ENCODE assay signal across 8 cellular contexts in genomic region chr19:34364462-34364829, GRCh38. TPM values are rescaled to one million over a fixed set of nuclear protein-coding genes. Genes with fewer than 3 reads are reported as not detected.
DNase-seq lines count a peak whose midpoint lies in the region; ATAC-seq and TF ChIP-seq lines count a peak whose summit lies in the region.

No MANE protein-coding gene starts in this region.

- peaks cover 12 to 25% (median 20%) of the 10 kb centered on the region in 3 donors for H3K36me3 ChIP-seq in tibial artery

- TF ChIP-seq POLR2A in lower leg skin (IDR thresholded peaks at IDR 0.05) (no peak), GM18505 (IDR thresholded peaks at IDR 0.05; ENCODE audit: borderline replicate concordance, extremely low read depth, insufficient read depth, insufficient read length) (no peak)

- peak overlapping the region; percentile 65 to 83 for H3K27ac ChIP-seq in tibial artery

- H3K9me3 ChIP-seq in tibial artery: no peaks in the 10 kb centered on the region

- H3K36me3 Mint-ChIP-seq in activated T-cell treated with anti-CD3 and anti-CD28 coated beads, Interleukin-2, amount 50 U/mL, for 72 hours (ENCODE audit: insufficient read depth in 2 of 2): peaks cover 5 to 12% of the 10 kb centered on the region in 2 donors

- DNase-seq in activated T-cell treated with anti-CD3 and anti-CD28 coated beads, Interleukin-2, amount 50 U/mL, for 72 hours: no peak
- no peak for DNase-seq in activated T-cell treated with anti-CD3 and anti-CD28 coated beads for 4 hours
- no peak for DNase-seq in astrocyte of the cerebellum (ENCODE audit: low read depth)
- DNase-seq in lower leg skin (ENCODE audit: low spot score in 2 of 2): no peak
- no peak for DNase-seq in tibial artery
- no peak for DNase-seq in kidney tubule cell (ENCODE audit: low spot score)
- DNase-seq in NCI-H82 (lab: John Stamatoyannopoulos, UW): no peak

- peak overlapping the region; percentile 47 for H3K27ac Mint-ChIP-seq in activated T-cell treated with anti-CD3 and anti-CD28 coated beads, Interleukin-2, amount 50 U/mL, for 72 hours

- in situ Hi-C loops in astrocyte of the cerebellum (cut with HindIII; ENCODE audit: low sequenced_read_pairs): no loop called here

- 61 to 67% methylated on average over 11 of the region's 11 CpGs for WGBS in lower leg skin, 2 donors

- peak overlapping the region; percentile 74 for H3K4me3 ChIP-seq in astrocyte of the cerebellum (ENCODE audit: low read depth, low read length)
- peak overlapping the region; percentile 95 for H3K4me3 ChIP-seq in lower leg skin (ENCODE audit: low read depth, poor library complexity, severe bottlenecking)
- H3K4me3 ChIP-seq in tibial artery: peak overlapping the region; percentile 67 to 94

- TF ChIP-seq CTCF in astrocyte of the cerebellum (IDR thresholded peaks at IDR 0.05; ENCODE audit: low read depth, low read length, missing control alignments) (no peak), lower leg skin (IDR thresholded peaks at IDR 0.05) (no peak), tibial artery (IDR thresholded peaks at IDR 0.05) (no peak)

- no peaks in the 10 kb centered on the region for H3K27me3 Mint-ChIP-seq in activated T-cell treated with anti-CD3 and anti-CD28 coated beads, Interleukin-2, amount 50 U/mL, for 72 hours (ENCODE audit: low read depth)

- H3K4me1 ChIP-seq in tibial artery: peaks cover 0 to 32% (median 21%) of the 10 kb centered on the region in 4 donors

- ATAC-seq in activated T-cell treated with anti-CD3 and anti-CD28 coated beads, Interleukin-2, amount 50 U/mL, for 72 hours (replicated peaks in 1 of 2): no peak
- ATAC-seq in GM18505 (IDR thresholded peaks at IDR 0.05; ENCODE audit: unreplicated experiment): no peak

- intact Hi-C loops in lower leg skin (cut with DNase I; ENCODE audit: low total_unique reads) (no loop called here), tibial artery (cut with DNase I; ENCODE audit: low total_unique reads) (loop anchor here (5.0 kb wide), 1 partner anchor 38 kb away; the partner anchor contains the start of gene PDCD2L)

- peak overlapping the region; percentile 96 to 99 for H3K4me3 Mint-ChIP-seq in activated T-cell treated with anti-CD3 and anti-CD28 coated beads, Interleukin-2, amount 50 U/mL, for 72 hours

- H3K27me3 ChIP-seq in tibial artery: no peaks in the 10 kb centered on the region

- no peaks in the 10 kb centered on the region for H3K9me3 Mint-ChIP-seq in activated T-cell treated with anti-CD3 and anti-CD28 coated beads, Interleukin-2, amount 50 U/mL, for 72 hours

- peaks cover 63% of the 10 kb centered on the region for H3K4me1 Mint-ChIP-seq in activated T-cell treated with anti-CD3 and anti-CD28 coated beads, Interleukin-2, amount 50 U/mL, for 72 hours (ENCODE audit: low read depth)

RNA-seq across cellular contexts. Expression of gene GPI, which starts 0.6 kb away (rescaled TPM):
- 100 to 1,000 TPM; 240 to 282 TPM for total RNA-seq in activated T-cell treated with anti-CD3 and anti-CD28 coated beads, Interleukin-2, amount 50 U/mL, for 72 hours
- total RNA-seq in lower leg skin: 100 to 1,000 TPM; 117 to 195 (median 124) TPM

RNA-seq across cellular contexts. Expression of gene PDCD2L, which starts 39.8 kb away (rescaled TPM):
- 10 to 100 TPM; 23.2 to 34.4 TPM for total RNA-seq in activated T-cell treated with anti-CD3 and anti-CD28 coated beads, Interleukin-2, amount 50 U/mL, for 72 hours
- 10 to 100 TPM in 2 of 4 donors, 1 to 10 TPM in 2; 6.5 to 16.4 (median 12.6) TPM for total RNA-seq in lower leg skin
